17 cellular contexts compared by ENCODE assay signal in the genomic region with DNA sequence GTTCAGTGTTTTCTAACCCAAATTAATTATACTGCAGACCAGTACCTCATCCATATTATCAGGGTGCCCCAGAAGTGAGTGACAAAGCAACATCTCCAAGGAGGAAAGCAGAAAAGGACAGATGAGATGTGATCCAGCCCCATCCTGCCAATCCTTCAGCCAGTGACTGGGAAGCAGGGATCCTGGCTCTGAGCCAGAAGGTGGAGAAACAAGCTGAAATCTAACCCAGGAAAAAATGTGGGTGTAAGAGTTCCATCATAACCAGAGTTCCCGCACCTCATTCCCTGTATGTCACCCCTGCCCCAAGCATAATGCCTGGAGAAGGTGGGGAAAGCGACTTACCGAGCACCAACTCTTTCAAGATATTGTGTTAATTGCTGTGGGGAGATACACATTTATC. TPM values are rescaled to one million over a fixed set of nuclear protein-coding genes. Genes with fewer than 3 reads are reported as not detected.
A peak's percentile ranks its signal among the peaks of the same experiment; 100 is the strongest.
DNase-seq lines count a peak whose midpoint lies in the region; TF ChIP-seq lines count a peak whose summit lies in the region.
"Had no signal": no experiment of that assay in that cellular context is flagged by ENCODE, and none has a peak within 500 bp of the region (broad histone marks: within the 10 kb centered on the region; RNA-seq: fewer than 3 reads in every experiment).

No MANE protein-coding gene starts in this region.

- no peaks in the 10 kb centered on the region for H3K36me3 ChIP-seq in spleen
- no peaks in the 10 kb centered on the region for H3K36me3 ChIP-seq in GM23248 (ENCODE audit: low read depth)
- H3K36me3 ChIP-seq: adrenal gland had no signal

- H3K27me3 ChIP-seq in spleen (replicated peaks in 1 of 7) (no peaks in the 10 kb centered on the region), GM23248 (replicated peaks; ENCODE audit: insufficient read depth) (no peaks in the 10 kb centered on the region)
- H3K27me3 ChIP-seq: adrenal gland had no signal

- TF ChIP-seq RAD21 in Ishikawa (IDR thresholded peaks at IDR 0.05; ENCODE audit: low read depth), result no peak

- intact Hi-C loops in spleen (cut with DNase I; ENCODE audit: low total_unique reads), result no loop called here

- in situ Hi-C loops in GM23248 (cut with MboI), result no loop called here

- no peak overlapping the region for H3K4me3 ChIP-seq in spleen
- no peak overlapping the region for H3K4me3 ChIP-seq in GM23248
- H3K4me3 ChIP-seq: adrenal gland, psoas muscle had no signal

- peaks cover 20% of the 10 kb centered on the region for H3F3A ChIP-seq in GM23248 (ENCODE audit: insufficient read depth)

- H3K27ac ChIP-seq in spleen (no peak overlapping the region), GM23248 (no peak overlapping the region)
- H3K27ac ChIP-seq: psoas muscle had no signal

- no peak for TF ChIP-seq EP300 in Ishikawa (IDR thresholded peaks at IDR 0.05; ENCODE audit: borderline replicate concordance)

- no peak for TF ChIP-seq POLR2A in spleen (IDR thresholded peaks at IDR 0.05)

- H3K9me3 ChIP-seq in spleen (no peaks in the 10 kb centered on the region), GM23248 (ENCODE audit: low read depth) (no peaks in the 10 kb centered on the region)
- H3K9me3 ChIP-seq: adrenal gland, psoas muscle had no signal

- H3K79me2 ChIP-seq in GM23248 (ENCODE audit: insufficient read depth), result no peaks in the 10 kb centered on the region

- no peak overlapping the region for H2AFZ ChIP-seq in GM23248

- H3K9me2 ChIP-seq in GM23248 (ENCODE audit: insufficient read depth), result no peaks in the 10 kb centered on the region

- H3K4me1 ChIP-seq in spleen (peaks cover 0 to 18% (median 1%) of the 10 kb centered on the region in 6 donors), GM23248 (ENCODE audit: insufficient read depth) (peaks cover 31% of the 10 kb centered on the region)
- H3K4me1 ChIP-seq: psoas muscle had no signal

- H4K20me1 ChIP-seq in GM23248 (ENCODE audit: insufficient read depth), result no peaks in the 10 kb centered on the region

- no peak overlapping the region for H3K4me2 ChIP-seq in GM23248 (ENCODE audit: unreplicated experiment)

- WGBS in spleen, 5 donors, result 96 to 97% (median 96%) methylated on average over 3 of the region's 3 CpGs
- WGBS in GM23248 (ENCODE audit: low coverage in 1 of 2, low lambda C conversion rate in 2 of 2, missing lambda C conversion rate in 2 of 2), 2 experiments, result 88 to 91% methylated on average over 3 of the region's 3 CpGs

- DNase-seq in NCI-H82 (lab: John Stamatoyannopoulos, UW) (peak; percentile 75), NCI-H82 treated with DMSO at 0.1 percent for 48 hours (lab: John Stamatoyannopoulos, UW; ENCODE audit: unreplicated experiment) (no peak), amniotic epithelial cell (ENCODE audit: low read depth) (peak; percentile 49), spleen (peak; percentile 16), GM23248 (no peak)
- no peak for DNase-seq in activated CD4-positive, alpha-beta T cell treated with anti-CD3 and anti-CD28 coated beads, Interleukin-2, amount 50 U/mL, for 48 hours
- DNase-seq: activated CD4-positive, alpha-beta T cell treated with anti-CD3 and anti-CD28 coated beads, Interleukin-2, amount 50 U/mL, for 1 hour; activated CD8-positive, alpha-beta memory T cell treated with anti-CD3 and anti-CD28 coated beads, Interleukin-2, amount 50 U/mL, for 48 hours; activated effector memory CD4-positive, alpha-beta T cell treated with anti-CD3 and anti-CD28 coated beads, Interleukin-2, amount 50 U/mL, for 16 hours; CD8-positive, alpha-beta T cell; DND-41; effector CD4-positive, alpha-beta T cell; MV-4-11; nephron progenitor cell; psoas muscle had no signal

- no peak for TF ChIP-seq CTCF in spleen (IDR thresholded peaks at IDR 0.05 in 8 of 11, conservative IDR thresholded peaks at IDR 0.05 in 3 of 11)

- H3K9ac ChIP-seq in GM23248, result no peak overlapping the region

TF ChIP-seq in Ishikawa, 13 proteins besides CTCF, POLR2A, EP300 and RAD21:
- no peak for TF ChIP-seq TEAD4 (IDR thresholded peaks at IDR 0.05)
- TF ChIP-seq NFIC (IDR thresholded peaks at IDR 0.05), result peak; percentile 56
- no peak for TF ChIP-seq MAX (IDR thresholded peaks at IDR 0.05)

RNA-seq across cellular contexts. Expression of gene PLEKHA6, which starts 15.1 kb away (rescaled TPM):
- total RNA-seq in spleen, result 1 to 10 TPM in 6 of 7 donors, under 1 TPM in 1; 0.51 to 6.5 (median 4.0) TPM
- polyA plus RNA-seq in spleen (1 to 10 TPM in 1 of 3 donors, under 1 TPM in 2; 0.47 to 1.8 (median 0.65) TPM), GM23248 (2016; fragmentation: Nextera tagmentation; extraction: Ambion mirVana) (4.5 and 5.5 TPM in 2 replicates)
- total RNA-seq in GM23248 (2014; rRNA removed; shearing (Covaris generic)), result 7.3 and 8.3 TPM in 2 replicates

Comparison
In these comparisons a context has a peak if more than half of its experiments do, and no peak if none do; other contexts are left out.
1. DNase-seq: peak in NCI-H82 (single experiment), amniotic epithelial cell (single experiment) and spleen (single experiment); none in NCI-H82 treated with DMSO at 0.1 percent for 48 hours (single experiment), activated CD4-positive, alpha-beta T cell treated with anti-CD3 and anti-CD28 coated beads, Interleukin-2, amount 50 U/mL, for 48 hours (0 of 2) and GM23248 (single experiment).